1 cellular context compared by ENCODE assay signal in genomic region chr21:32334980-32335471, GRCh38.
TF ChIP-seq lines count a peak whose summit lies in the region.

No MANE protein-coding gene starts in this region.

TF ChIP-seq in H1, 55 proteins besides CTCF, POLR2A, EP300 and RAD21 (continued from another document):
- peak; percentile 67 for TF ChIP-seq TEAD4 (IDR thresholded peaks at IDR 0.05; ENCODE audit: low read depth, low read length)
- no peak for TF ChIP-seq CBX8 (IDR thresholded peaks at IDR 0.05; ENCODE audit: borderline replicate concordance, low read depth, low read length)
- TF ChIP-seq MAX (IDR thresholded peaks at IDR 0.05) = peak; percentile 60; the same call in 1 of the 2 replicates
- no peak for TF ChIP-seq YY1 (IDR thresholded peaks at IDR 0.05; ENCODE audit: low read depth, low read length)
- no peak for TF ChIP-seq SRF (IDR thresholded peaks at IDR 0.05; ENCODE audit: low read depth, low read length)
- TF ChIP-seq KDM5A (IDR thresholded peaks at IDR 0.05; ENCODE audit: low read length) = no peak
- TF ChIP-seq SAP30 (IDR thresholded peaks at IDR 0.05; ENCODE audit: insufficient read depth, insufficient replicate concordance, low read length) = no peak
- TF ChIP-seq FOSL1 (IDR thresholded peaks at IDR 0.05; ENCODE audit: insufficient read depth, low read depth, low read length) = no peak
- TF ChIP-seq SP1 (IDR thresholded peaks at IDR 0.05; ENCODE audit: low read depth, low read length) = no peak
- TF ChIP-seq RNF2 (IDR thresholded peaks at IDR 0.05; ENCODE audit: borderline replicate concordance, low read depth, low read length, missing control alignments, poor library complexity, severe bottlenecking) = no peak
- no peak for TF ChIP-seq TAF1 (IDR thresholded peaks at IDR 0.05; ENCODE audit: low read depth, low read length)
- TF ChIP-seq SIN3A (conservative IDR thresholded peaks at IDR 0.05 in 1 of 2, IDR thresholded peaks at IDR 0.05 in 1 of 2; ENCODE audit: low read depth in 1 of 2, low read length in 2 of 2) = peak; percentile 50 to 70; a peak in 1 of 4 replicates
- no peak for TF ChIP-seq NRF1 (IDR thresholded peaks at IDR 0.05; ENCODE audit: low read depth, low read length)
TF ChIP-seq in H1: peak in this region for 4.
